In genomic region chr14:21098892-21099595, GRCh38 we compare ENCODE assay signal across 9 cellular contexts. TPM values are rescaled to one million over a fixed set of nuclear protein-coding genes. Genes with fewer than 3 reads are reported as not detected.
DNase-seq lines count a peak whose midpoint lies in the region; ATAC-seq and TF ChIP-seq lines count a peak whose summit lies in the region.
"Had no signal": no experiment of that assay in that cellular context is flagged by ENCODE, and none has a peak within 500 bp of the region (broad histone marks: within the 10 kb centered on the region; RNA-seq: fewer than 3 reads in every experiment).

No MANE protein-coding gene starts in this region.

- H3K4me1 ChIP-seq in left lung (peaks cover 5 to 42% of the 10 kb centered on the region in 2 donors), tibial artery (peaks cover 0 to 40% (median 39%) of the 10 kb centered on the region in 4 donors)

- no peak overlapping the region for H3K27ac Mint-ChIP-seq in activated naive CD4-positive, alpha-beta T cell treated with anti-CD3 and anti-CD28 coated beads for 36 hours
- peak overlapping the region; percentile 44 for H3K27ac Mint-ChIP-seq in activated naive CD8-positive, alpha-beta T cell treated with anti-CD3 and anti-CD28 coated beads for 36 hours

- intact Hi-C loops in activated naive CD4-positive, alpha-beta T cell treated with anti-CD3 and anti-CD28 coated beads for 36 hours (cut with micrococcal nuclease): no loop called here
- intact Hi-C loops in left lung (cut with DNase I): no loop called here
- intact Hi-C loops in tibial artery (cut with DNase I; ENCODE audit: low total_unique reads): no loop called here

- H3K9me3 Mint-ChIP-seq in activated naive CD4-positive, alpha-beta T cell treated with anti-CD3 and anti-CD28 coated beads for 36 hours: no peaks in the 10 kb centered on the region
- H3K9me3 Mint-ChIP-seq in activated naive CD8-positive, alpha-beta T cell treated with anti-CD3 and anti-CD28 coated beads for 36 hours: no peaks in the 10 kb centered on the region

- CTCF ChIA-PET in activated naive CD4-positive, alpha-beta T cell treated with anti-CD3 and anti-CD28 coated beads for 36 hours (lab: Charles Lee): interaction anchor here (0.5 to 12.9 kb wide), 5 partner anchors 10 to 230 kb away, joined by 4 to 260 read pairs (median 4); no protein-coding TSS in a partner anchor

- H3K36me3 ChIP-seq in left lung (no peaks in the 10 kb centered on the region), tibial artery (no peaks in the 10 kb centered on the region)

- H3K36me3 Mint-ChIP-seq in activated naive CD4-positive, alpha-beta T cell treated with anti-CD3 and anti-CD28 coated beads for 36 hours (ENCODE audit: low read depth): no peaks in the 10 kb centered on the region
- H3K36me3 Mint-ChIP-seq in activated naive CD8-positive, alpha-beta T cell treated with anti-CD3 and anti-CD28 coated beads for 36 hours: no peaks in the 10 kb centered on the region

- H3K4me3 Mint-ChIP-seq in activated naive CD4-positive, alpha-beta T cell treated with anti-CD3 and anti-CD28 coated beads for 36 hours: peak overlapping the region; percentile 76
- H3K4me3 Mint-ChIP-seq in activated naive CD8-positive, alpha-beta T cell treated with anti-CD3 and anti-CD28 coated beads for 36 hours: peak overlapping the region; percentile 80

- H3K4me3 ChIP-seq in left lung (peak overlapping the region; percentile 40 to 56), tibial artery (peak overlapping the region; percentile 71 to 90)

- ATAC-seq in left lung (peak; percentile 27), HG02938 (IDR thresholded peaks at IDR 0.05; ENCODE audit: unreplicated experiment) (no peak), GM19455 (IDR thresholded peaks at IDR 0.05; ENCODE audit: unreplicated experiment) (no peak)

- peaks cover 0 to 16% of the 10 kb centered on the region in 2 donors for H3K27me3 ChIP-seq in left lung
- H3K27me3 ChIP-seq in tibial artery: no peaks in the 10 kb centered on the region

- peaks cover 24% of the 10 kb centered on the region for H3K4me1 Mint-ChIP-seq in activated naive CD4-positive, alpha-beta T cell treated with anti-CD3 and anti-CD28 coated beads for 36 hours (ENCODE audit: low read depth)
- H3K4me1 Mint-ChIP-seq in activated naive CD8-positive, alpha-beta T cell treated with anti-CD3 and anti-CD28 coated beads for 36 hours: peaks cover 29% of the 10 kb centered on the region

- no peak for DNase-seq in activated naive CD4-positive, alpha-beta T cell treated with anti-CD3 and anti-CD28 coated beads for 36 hours
- DNase-seq in activated naive CD4-positive, alpha-beta T cell (lab: John Stamatoyannopoulos, UW): no peak
- no peak for DNase-seq in activated naive CD8-positive, alpha-beta T cell treated with anti-CD3 and anti-CD28 coated beads for 36 hours
- DNase-seq in left lung: no peak
- no peak for DNase-seq in tibial artery
- no peak for DNase-seq in effector CD8-positive, alpha-beta T cell (lab: John Stamatoyannopoulos, UW)

- H3K27ac ChIP-seq in left lung (peak overlapping the region; percentile 76 to 84), tibial artery (peak overlapping the region; percentile 92 to 96)

- H3K9me3 ChIP-seq in left lung (no peaks in the 10 kb centered on the region), tibial artery (no peaks in the 10 kb centered on the region)

- TF ChIP-seq CTCF in left lung (IDR thresholded peaks at IDR 0.05): no peak
- TF ChIP-seq CTCF in tibial artery (IDR thresholded peaks at IDR 0.05): no peak

- H3K27me3 Mint-ChIP-seq in activated naive CD4-positive, alpha-beta T cell treated with anti-CD3 and anti-CD28 coated beads for 36 hours (ENCODE audit: low read depth): no peaks in the 10 kb centered on the region
- H3K27me3 Mint-ChIP-seq in activated naive CD8-positive, alpha-beta T cell treated with anti-CD3 and anti-CD28 coated beads for 36 hours: no peaks in the 10 kb centered on the region

RNA-seq across cellular contexts. Expression of gene ZNF219, which starts 0.6 kb away (rescaled TPM):
- total RNA-seq in activated naive CD4-positive, alpha-beta T cell treated with anti-CD3 and anti-CD28 coated beads for 36 hours: 1 to 10 TPM; 8.3 to 9.2 TPM
- total RNA-seq in activated naive CD8-positive, alpha-beta T cell treated with anti-CD3 and anti-CD28 coated beads for 36 hours: 1 to 10 TPM; 6.9 to 8.6 TPM
- 10 to 100 TPM; 33.7 to 40.8 TPM for total RNA-seq in left lung

RNA-seq across cellular contexts. Expression of gene TMEM253, which starts 1.8 kb away (rescaled TPM):
- not detected for total RNA-seq in activated naive CD4-positive, alpha-beta T cell treated with anti-CD3 and anti-CD28 coated beads for 36 hours
- not detected for total RNA-seq in activated naive CD8-positive, alpha-beta T cell treated with anti-CD3 and anti-CD28 coated beads for 36 hours
- total RNA-seq in left lung: under 1 TPM; 0.58 to 0.85 TPM
- total RNA-seq: glomerular endothelial cell had no signal

RNA-seq across cellular contexts. Expression of gene ARHGEF40, which starts 28.9 kb away (rescaled TPM):
- total RNA-seq in activated naive CD4-positive, alpha-beta T cell treated with anti-CD3 and anti-CD28 coated beads for 36 hours: not detected
- under 1 TPM in 1 of 2 experiments, not detected in 1; 0.21 TPM for total RNA-seq in activated naive CD8-positive, alpha-beta T cell treated with anti-CD3 and anti-CD28 coated beads for 36 hours
- total RNA-seq in left lung: 10 to 100 TPM; 34.7 to 41.5 TPM

RNA-seq across cellular contexts. Expression of gene RNASE8, which starts 41.4 kb away (rescaled TPM):
- total RNA-seq in activated naive CD4-positive, alpha-beta T cell treated with anti-CD3 and anti-CD28 coated beads for 36 hours: not detected
- not detected for total RNA-seq in activated naive CD8-positive, alpha-beta T cell treated with anti-CD3 and anti-CD28 coated beads for 36 hours
- total RNA-seq in left lung: not detected
- total RNA-seq: glomerular endothelial cell had no signal

RNA-seq across cellular contexts. Expression of gene OR5AU1, which starts 56.8 kb away (rescaled TPM):
- not detected for total RNA-seq in activated naive CD4-positive, alpha-beta T cell treated with anti-CD3 and anti-CD28 coated beads for 36 hours
- total RNA-seq in activated naive CD8-positive, alpha-beta T cell treated with anti-CD3 and anti-CD28 coated beads for 36 hours: not detected
- not detected for total RNA-seq in left lung
- total RNA-seq: glomerular endothelial cell had no signal

Comparison
In these comparisons a context has a peak if more than half of its experiments do, and no peak if none do; other contexts are left out.
1. RNA of gene ARHGEF40, which starts 28.9 kb away (total RNA-seq): 34.7 to 41.5 TPM in left lung; 0.21 TPM in activated naive CD8-positive, alpha-beta T cell treated with anti-CD3 and anti-CD28 coated beads for 36 hours and not detected in activated naive CD4-positive, alpha-beta T cell treated with anti-CD3 and anti-CD28 coated beads for 36 hours; every median in the first group is over 10 times any median in the second.